Comparison of ENCODE assay signal across 18 cellular contexts in the genomic region with DNA sequence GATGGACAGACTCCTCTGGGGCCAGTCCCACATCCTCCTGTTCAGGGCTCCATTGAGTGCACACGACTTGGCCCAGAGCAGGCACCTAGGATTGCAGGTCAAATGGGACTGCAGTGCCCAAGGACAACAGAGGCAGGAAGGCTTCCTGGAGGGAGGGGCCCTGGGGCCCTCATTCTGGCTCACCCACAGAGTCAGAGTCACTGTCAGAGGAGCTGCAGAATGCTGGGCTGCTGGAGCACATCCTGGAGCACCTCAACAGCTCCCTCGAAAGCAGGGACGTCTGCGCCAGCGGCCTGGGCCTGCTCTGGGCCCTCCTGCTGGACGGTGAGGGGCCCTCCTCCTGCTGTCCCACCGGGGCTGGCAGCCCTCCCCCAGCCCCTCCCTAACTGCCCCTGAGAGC. TPM values are rescaled to one million over a fixed set of nuclear protein-coding genes. Genes with fewer than 3 reads are reported as not detected.
DNase-seq lines count a peak whose midpoint lies in the region; ATAC-seq, FAIRE-seq and TF ChIP-seq lines count a peak whose summit lies in the region.
"Had no signal": no experiment of that assay in that cellular context is flagged by ENCODE, and none has a peak within 500 bp of the region (broad histone marks: within the 10 kb centered on the region; RNA-seq: fewer than 3 reads in every experiment).

No MANE protein-coding gene starts in this region.

- FAIRE-seq in HepG2 (lab: Jason Lieb, UNC) (no peak), H54 (lab: Jason Lieb, UNC) (no peak)
- FAIRE-seq: A204.1, G401.6, GM12891, GM19239, HTR-8/SVneo had no signal

- no peak overlapping the region for H3K4ac ChIP-seq in neuronal stem cell (ENCODE audit: low read length)

- H3K36me3 Mint-ChIP-seq in T-helper 17 cell (ENCODE audit: low read depth), result peaks cover 3% of the 10 kb centered on the region
- H3K36me3 Mint-ChIP-seq: IgD-negative memory B cell had no signal

- TF ChIP-seq POLR2A in HepG2 (IDR thresholded peaks at IDR 0.05; ENCODE audit: insufficient read depth in 1 of 2, low read depth in 2 of 2, low read length in 2 of 2) (peak in 1 of 2 experiments; percentile 3; a peak in 1 of 4 replicates), right lobe of liver (IDR thresholded peaks at IDR 0.05) (no peak), H54 (IDR thresholded peaks at IDR 0.05; ENCODE audit: low read depth, low read length) (no peak)

- DNase-seq in HepG2 (ENCODE audit: low spot score) (no peak), right lobe of liver (no peak), T-helper 17 cell (no peak), neuronal stem cell (ENCODE audit: low spot score) (no peak), H54 (ENCODE audit: insufficient read length, low spot score) (no peak), globus pallidus (ENCODE audit: low spot score) (no peak)
- DNase-seq: ACHN; BE2C; C1 segment of cervical spinal cord; CD4-positive, CD25-positive, alpha-beta regulatory T cell; CD8-positive, alpha-beta memory T cell; COR-L47 had no signal

- no peak overlapping the region for H4K91ac ChIP-seq in neuronal stem cell (ENCODE audit: low read depth, low read length, poor library complexity)

- H3K27ac ChIP-seq in HepG2 (ENCODE audit: extremely low read length, insufficient read depth, low read length) (no peak overlapping the region), right lobe of liver (no peak overlapping the region), neuronal stem cell (replicated peaks; ENCODE audit: low read length) (no peak overlapping the region)

- TF ChIP-seq CTCF in HepG2 (CRISPR knock-in tag; IDR thresholded peaks at IDR 0.05) (no peak), right lobe of liver (IDR thresholded peaks at IDR 0.05) (no peak)

- BruUV-seq in HepG2 (replicated peaks; lab: Mats Ljungman, UMichigan), result no TSS peak

- peaks cover 12% of the 10 kb centered on the region for H3K4me1 ChIP-seq in HepG2 (ENCODE audit: insufficient read depth, low read length)
- H3K4me1 ChIP-seq in right lobe of liver, result peaks cover 0 to 9% (median 2%) of the 10 kb centered on the region in 4 donors
- H3K4me1 ChIP-seq in neuronal stem cell (ENCODE audit: control insufficient read depth in 2 of 2, insufficient read depth in 1 of 2, low read depth in 1 of 2, low read length in 2 of 2), result no peaks in the 10 kb centered on the region
- H3K4me1 ChIP-seq: BE2C had no signal

- H3K4me1 Mint-ChIP-seq in T-helper 17 cell, result peaks cover 7% of the 10 kb centered on the region

- H3K14ac ChIP-seq in neuronal stem cell (ENCODE audit: low read length), result no peak overlapping the region

- TF ChIP-seq RAD21 in HepG2 (CRISPR knock-in tag; IDR thresholded peaks at IDR 0.05), result no peak

- H3K27me3 Mint-ChIP-seq in T-helper 17 cell, result no peaks in the 10 kb centered on the region
- H3K27me3 Mint-ChIP-seq: CD4-positive, CD25-positive, alpha-beta regulatory T cell; CD8-positive, alpha-beta memory T cell; IgD-negative memory B cell had no signal

- no peaks in the 10 kb centered on the region for H3K79me1 ChIP-seq in neuronal stem cell (ENCODE audit: low read depth, low read length)

- H2AK5ac ChIP-seq in neuronal stem cell (ENCODE audit: low read depth, low read length), result no peak overlapping the region

- no peaks in the 10 kb centered on the region for H3K27me3 ChIP-seq in HepG2 (ENCODE audit: control insufficient read depth in 1 of 2, insufficient read depth in 2 of 2, low read length in 2 of 2)
- no peaks in the 10 kb centered on the region for H3K27me3 ChIP-seq in right lobe of liver
- no peaks in the 10 kb centered on the region for H3K27me3 ChIP-seq in neuronal stem cell (ENCODE audit: control insufficient read depth in 3 of 3, insufficient read depth in 3 of 3, low read depth in 1 of 3, low read length in 3 of 3)
- H3K27me3 ChIP-seq: BE2C had no signal

- in situ Hi-C loops in HepG2 (cut with HindIII; ENCODE audit: extremely low pct_ligation_motif_present, low pct_unique_long_range_greater_than_20kb), result no loop called here

- H3K36me3 ChIP-seq in HepG2 (replicated peaks in 1 of 2; ENCODE audit: control insufficient read depth in 1 of 2, insufficient read depth in 2 of 2, low read length in 2 of 2) (peaks cover 11 to 26% of the 10 kb centered on the region in 2 experiments; a peak in 4 of 5 replicates), right lobe of liver (peaks cover 3 to 16% (median 8%) of the 10 kb centered on the region in 4 donors), neuronal stem cell (replicated peaks in 1 of 2; ENCODE audit: control insufficient read depth in 2 of 2, insufficient read depth in 2 of 2, low read length in 2 of 2) (peaks cover 32 to 44% of the 10 kb centered on the region in 2 donors)

- H2AFZ ChIP-seq in HepG2 (ENCODE audit: low read length) (no peak overlapping the region), neuronal stem cell (ENCODE audit: low read length) (no peak overlapping the region)

- no peak overlapping the region for H3K4me3 Mint-ChIP-seq in T-helper 17 cell
- H3K4me3 Mint-ChIP-seq: CD4-positive, CD25-positive, alpha-beta regulatory T cell; IgD-negative memory B cell had no signal

- H3K27ac Mint-ChIP-seq in T-helper 17 cell, result peak overlapping the region; percentile 9
- H3K27ac Mint-ChIP-seq: IgD-negative memory B cell had no signal

- H3K23ac ChIP-seq in neuronal stem cell (ENCODE audit: low read depth, low read length, poor library complexity), result no peak overlapping the region

- H2BK12ac ChIP-seq in neuronal stem cell (ENCODE audit: low read length), result no peak overlapping the region

- POLR2A ChIA-PET in HepG2 (lab: Yijun Ruan, JAX), result interaction anchor here (1.0 kb wide), 1 partner anchor 39 kb away, joined by 4 read pairs; no protein-coding TSS in a partner anchor

- no peak overlapping the region for H2BK5ac ChIP-seq in neuronal stem cell (ENCODE audit: low read length)

- ATAC-seq in HepG2, result no peak
- no peak for ATAC-seq in right lobe of liver
- no peak for ATAC-seq in T-helper 17 cell

- H3K4me3 ChIP-seq in HepG2 (replicated peaks in 1 of 3; ENCODE audit: insufficient read depth in 1 of 3, low read depth in 2 of 3, low read length in 3 of 3) (no peak overlapping the region), right lobe of liver (no peak overlapping the region), neuronal stem cell (ENCODE audit: low read length in 2 of 2) (no peak overlapping the region)

- no CpG with 5 or more reads among the region's 7 CpGs for WGBS in HepG2 (ENCODE audit: low lambda C conversion rate)
- WGBS in right lobe of liver (ENCODE audit: insufficient coverage, low coverage, low lambda C conversion rate, missing lambda C conversion rate), result no CpG with 5 or more reads among the region's 7 CpGs
- WGBS in neuronal stem cell (ENCODE audit: extremely low coverage in 2 of 2, insufficient read length in 2 of 2, insufficient replicate concordance in 1 of 2), 2 donors, result no CpG with 5 or more reads among the region's 7 CpGs

- no peak overlapping the region for H2BK120ac ChIP-seq in neuronal stem cell (ENCODE audit: low read depth, low read length)

- H3K4me2 ChIP-seq in HepG2 (ENCODE audit: low read depth, low read length) (no peak overlapping the region), neuronal stem cell (ENCODE audit: insufficient read depth, low read length, poor library complexity, severe bottlenecking) (no peak overlapping the region)

- intact Hi-C loops in HepG2 (cut with micrococcal nuclease; ENCODE audit: unreplicated experiment), result no loop called here
- intact Hi-C loops in right lobe of liver (cut with DNase I), result loop anchor here (5.0 to 10.0 kb wide), 3 partner anchors 48 to 215 kb away; a partner anchor contains a TSS

- H4K8ac ChIP-seq in neuronal stem cell (ENCODE audit: low read depth, low read length), result no peak overlapping the region

- CTCF ChIA-PET in HepG2 (lab: Yijun Ruan, JAX; ENCODE audit: low intra/inter-chr PET ratio, low total read pairs), result interaction anchor here (1.3 kb wide), 1 partner anchor 46 kb away, joined by 3 read pairs; a partner anchor contains a TSS

- no peak overlapping the region for H2BK15ac ChIP-seq in neuronal stem cell (ENCODE audit: low read length)

- H4K20me1 ChIP-seq in HepG2 (ENCODE audit: insufficient read depth, low read length), result 0 out of 2 replicates have a peak, but pooled peaks cover 4% of the 10 kb centered on the region

- H3K9me3 ChIP-seq in HepG2 (ENCODE audit: low read length), result no peaks in the 10 kb centered on the region
- no peaks in the 10 kb centered on the region for H3K9me3 ChIP-seq in right lobe of liver
- H3K9me3 ChIP-seq in T-helper 17 cell (ENCODE audit: control insufficient read depth, low read length, poor library complexity, severe bottlenecking), result no peaks in the 10 kb centered on the region
- no peaks in the 10 kb centered on the region for H3K9me3 ChIP-seq in neuronal stem cell (replicated peaks in 1 of 2; ENCODE audit: control insufficient read depth in 2 of 2, insufficient read depth in 1 of 2, low read depth in 1 of 2, low read length in 2 of 2)
- H3K9me3 ChIP-seq: BE2C had no signal

- TF ChIP-seq EP300 in HepG2 (IDR thresholded peaks at IDR 0.05; ENCODE audit: low read depth in 2 of 2, low read length in 2 of 2) (no peak), HepG2 (CRISPR knock-in tag; IDR thresholded peaks at IDR 0.05; ENCODE audit: borderline replicate concordance) (no peak)

- no peak overlapping the region for H3K18ac ChIP-seq in neuronal stem cell (ENCODE audit: low read length)

- H3K79me2 ChIP-seq in HepG2 (ENCODE audit: insufficient read depth, low read length), result no peaks in the 10 kb centered on the region

- H3K9ac ChIP-seq in HepG2 (ENCODE audit: insufficient read depth, low read depth, low read length) (no peak overlapping the region), neuronal stem cell (ENCODE audit: low read depth, low read length, poor library complexity) (peak overlapping the region; percentile 30)

RNA-seq across cellular contexts. Expression of a gene that starts 15.1 kb away (rescaled TPM):
- total RNA-seq in HepG2 (2016; rRNA removed; fragmentation: Illumina TruSeq; extraction: Trizol), result 30.4 and 32.9 TPM in 2 replicates
- 13.1 and 13.7 TPM in 2 replicates for total RNA-seq in HepG2 (2016; cell fraction: cytosol; rRNA removed; fragmentation: Illumina TruSeq; extraction: Trizol; ENCODE audit: low read depth)
- total RNA-seq in HepG2 (2016; cell fraction: insoluble cytoplasmic fraction; rRNA removed; fragmentation: Illumina TruSeq; extraction: Trizol), result 30.5 and 30.8 TPM in 2 replicates
- 26.1 and 26.5 TPM in 2 replicates for total RNA-seq in HepG2 (2016; cell fraction: membrane; rRNA removed; fragmentation: Illumina TruSeq; extraction: Trizol)
- 13.7 and 15.5 TPM in 2 replicates for total RNA-seq in HepG2 (2016; cell fraction: nucleus; rRNA removed; fragmentation: Illumina TruSeq; extraction: Trizol)
- 18.5 and 20.2 TPM in 2 replicates for polyA plus RNA-seq in HepG2 (2011; rRNA removed)
- polyA plus RNA-seq in HepG2 (2011; cell fraction: cytosol; rRNA removed), result 20.6 and 24.2 TPM in 2 replicates
- polyA plus RNA-seq in HepG2 (2011; cell fraction: nucleus; rRNA removed), result 13.1 and 13.9 TPM in 2 replicates
- 18.4 and 20.8 TPM in 2 replicates for polyA plus RNA-seq in HepG2 (2012)
- 13.2 and 14.9 TPM in 2 replicates for polyA plus RNA-seq in HepG2 (2016; cell fraction: cytosol; fragmentation: Illumina TruSeq; extraction: Trizol; ENCODE audit: low read depth)
- polyA plus RNA-seq in HepG2 (2016; cell fraction: insoluble cytoplasmic fraction; fragmentation: Illumina TruSeq; extraction: Trizol; ENCODE audit: low read depth), result 40.1 and 41.2 TPM in 2 replicates
- polyA plus RNA-seq in HepG2 (2016; cell fraction: membrane; fragmentation: Illumina TruSeq; extraction: Trizol; ENCODE audit: low read depth), result 23.2 and 24.3 TPM in 2 replicates
- polyA plus RNA-seq in HepG2 (2016; cell fraction: nucleus; fragmentation: Illumina TruSeq; extraction: Trizol; ENCODE audit: insufficient read depth, low read depth), result 25.0 and 27.5 TPM in 2 replicates
- polyA minus RNA-seq in HepG2 (2011; rRNA and poly(A)+ RNA removed; ENCODE audit: low replicate concordance), result 29.1 and 46.3 TPM in 2 replicates
- 14.4 and 15.3 TPM in 2 replicates for polyA minus RNA-seq in HepG2 (2011; cell fraction: cytosol; rRNA and poly(A)+ RNA removed)
- polyA minus RNA-seq in HepG2 (2011; cell fraction: nucleus; rRNA and poly(A)+ RNA removed), result 16.2 TPM in 2 replicates
- 10 to 100 TPM in 5 of 6 experiments, 1 to 10 TPM in 1; 9.5 to 19.9 (median 12.0) TPM for total RNA-seq in right lobe of liver
- total RNA-seq in T-helper 17 cell, result 10 to 100 TPM; 17.0 to 23.4 TPM
- 29.0 TPM for polyA plus RNA-seq in neuronal stem cell (2013, experiment 1 of 2)
- 28.1 TPM for polyA plus RNA-seq in neuronal stem cell (2013, experiment 2 of 2)

RNA-seq across cellular contexts. Expression of a gene that starts 19.5 kb away (rescaled TPM):
- 0.69 and 0.91 TPM in 2 replicates for total RNA-seq in HepG2 (2016; rRNA removed; fragmentation: Illumina TruSeq; extraction: Trizol)
- 0.26 and 0.30 TPM in 2 replicates for total RNA-seq in HepG2 (2016; cell fraction: cytosol; rRNA removed; fragmentation: Illumina TruSeq; extraction: Trizol; ENCODE audit: low read depth)
- total RNA-seq in HepG2 (2016; cell fraction: insoluble cytoplasmic fraction; rRNA removed; fragmentation: Illumina TruSeq; extraction: Trizol), result 0.22 and 0.91 TPM in 2 replicates
- total RNA-seq in HepG2 (2016; cell fraction: membrane; rRNA removed; fragmentation: Illumina TruSeq; extraction: Trizol), result 0.21 and 0.37 TPM in 2 replicates
- total RNA-seq in HepG2 (2016; cell fraction: nucleus; rRNA removed; fragmentation: Illumina TruSeq; extraction: Trizol), result 0.78 and 1.4 TPM in 2 replicates
- 4.5 and 5.0 TPM in 2 replicates for polyA plus RNA-seq in HepG2 (2011; rRNA removed)
- polyA plus RNA-seq in HepG2 (2011; cell fraction: cytosol; rRNA removed), result 1.2 and 2.2 TPM in 2 replicates
- polyA plus RNA-seq in HepG2 (2011; cell fraction: nucleus; rRNA removed), result 35.9 and 63.7 TPM in 2 replicates
- polyA plus RNA-seq in HepG2 (2012), result 1.4 and 2.0 TPM in 2 replicates
- 0.12 and 0.16 TPM in 2 replicates for polyA plus RNA-seq in HepG2 (2016; cell fraction: cytosol; fragmentation: Illumina TruSeq; extraction: Trizol; ENCODE audit: low read depth)
- 0.48 and 0.73 TPM in 2 replicates for polyA plus RNA-seq in HepG2 (2016; cell fraction: insoluble cytoplasmic fraction; fragmentation: Illumina TruSeq; extraction: Trizol; ENCODE audit: low read depth)
- polyA plus RNA-seq in HepG2 (2016; cell fraction: membrane; fragmentation: Illumina TruSeq; extraction: Trizol; ENCODE audit: low read depth), result 0.14 and 0.23 TPM in 2 replicates
- 4.6 TPM in 2 replicates for polyA plus RNA-seq in HepG2 (2016; cell fraction: nucleus; fragmentation: Illumina TruSeq; extraction: Trizol; ENCODE audit: insufficient read depth, low read depth)
- polyA minus RNA-seq in HepG2 (2011; rRNA and poly(A)+ RNA removed; ENCODE audit: low replicate concordance), result 0.75 and 1.4 TPM in 2 replicates
- polyA minus RNA-seq in HepG2 (2011; cell fraction: cytosol; rRNA and poly(A)+ RNA removed), result 0.30 and 0.62 TPM in 2 replicates
- 2.4 and 3.1 TPM in 2 replicates for polyA minus RNA-seq in HepG2 (2011; cell fraction: nucleus; rRNA and poly(A)+ RNA removed)
- total RNA-seq in right lobe of liver, result 10 to 100 TPM in 3 of 6 experiments, 1 to 10 TPM in 3; 8.1 to 27.7 (median 11.3) TPM
- total RNA-seq in T-helper 17 cell, result 1 to 10 TPM; 1.1 to 1.9 TPM
- 4.0 TPM for polyA plus RNA-seq in neuronal stem cell (2013, experiment 1 of 2)
- polyA plus RNA-seq in neuronal stem cell (2013, experiment 2 of 2), result 3.9 TPM

RNA-seq across cellular contexts. Expression of a gene that starts 26.5 kb away (rescaled TPM):
- 1.1 and 2.2 TPM in 2 replicates for total RNA-seq in HepG2 (2016; rRNA removed; fragmentation: Illumina TruSeq; extraction: Trizol)
- 3.2 and 4.6 TPM in 2 replicates for total RNA-seq in HepG2 (2016; cell fraction: cytosol; rRNA removed; fragmentation: Illumina TruSeq; extraction: Trizol; ENCODE audit: low read depth)
- total RNA-seq in HepG2 (2016; cell fraction: insoluble cytoplasmic fraction; rRNA removed; fragmentation: Illumina TruSeq; extraction: Trizol), result 1.6 TPM in 2 replicates
- total RNA-seq in HepG2 (2016; cell fraction: membrane; rRNA removed; fragmentation: Illumina TruSeq; extraction: Trizol), result 3.7 and 4.8 TPM in 2 replicates
- total RNA-seq in HepG2 (2016; cell fraction: nucleus; rRNA removed; fragmentation: Illumina TruSeq; extraction: Trizol), result 0.53 and 0.75 TPM in 2 replicates
- 1.5 and 3.8 TPM in 2 replicates for polyA plus RNA-seq in HepG2 (2011; rRNA removed)
- polyA plus RNA-seq in HepG2 (2011; cell fraction: cytosol; rRNA removed), result 2.0 and 2.7 TPM in 2 replicates
- 0.87 and 3.7 TPM in 2 replicates for polyA plus RNA-seq in HepG2 (2011; cell fraction: nucleus; rRNA removed)
- 3.1 and 4.8 TPM in 2 replicates for polyA plus RNA-seq in HepG2 (2012)
- 4.2 and 4.8 TPM in 2 replicates for polyA plus RNA-seq in HepG2 (2016; cell fraction: cytosol; fragmentation: Illumina TruSeq; extraction: Trizol; ENCODE audit: low read depth)
- 1.5 and 2.2 TPM in 2 replicates for polyA plus RNA-seq in HepG2 (2016; cell fraction: insoluble cytoplasmic fraction; fragmentation: Illumina TruSeq; extraction: Trizol; ENCODE audit: low read depth)
- 3.8 and 5.3 TPM in 2 replicates for polyA plus RNA-seq in HepG2 (2016; cell fraction: membrane; fragmentation: Illumina TruSeq; extraction: Trizol; ENCODE audit: low read depth)
- polyA plus RNA-seq in HepG2 (2016; cell fraction: nucleus; fragmentation: Illumina TruSeq; extraction: Trizol; ENCODE audit: insufficient read depth, low read depth), result 1.2 and 2.1 TPM in 2 replicates
- polyA minus RNA-seq in HepG2 (2011; rRNA and poly(A)+ RNA removed; ENCODE audit: low replicate concordance), result 0.56 and 1.5 TPM in 2 replicates
- polyA minus RNA-seq in HepG2 (2011; cell fraction: cytosol; rRNA and poly(A)+ RNA removed), result 0.59 TPM in 1 of 2 replicates, not detected in the other
- 0.77 and 1.1 TPM in 2 replicates for polyA minus RNA-seq in HepG2 (2011; cell fraction: nucleus; rRNA and poly(A)+ RNA removed)
- total RNA-seq in right lobe of liver, result 1 to 10 TPM in 2 of 6 experiments, under 1 TPM in 3, not detected in 1; 0.43 to 2.6 (median 0.81) TPM
- under 1 TPM; 0.72 to 0.81 TPM for total RNA-seq in T-helper 17 cell
- polyA plus RNA-seq in neuronal stem cell (2013, experiment 1 of 2), result 1.9 TPM
- 1.6 TPM for polyA plus RNA-seq in neuronal stem cell (2013, experiment 2 of 2)

RNA-seq across cellular contexts. Expression of a gene that starts 26.8 kb away (rescaled TPM):
- total RNA-seq in HepG2 (2016; rRNA removed; fragmentation: Illumina TruSeq; extraction: Trizol) (135 and 265 TPM in 2 replicates), right lobe of liver (100 to 1,000 TPM; 181 to 243 (median 213) TPM), T-helper 17 cell (100 to 1,000 TPM; 116 to 124 TPM)
- total RNA-seq in HepG2 (2016; cell fraction: cytosol; rRNA removed; fragmentation: Illumina TruSeq; extraction: Trizol; ENCODE audit: low read depth), result 32.2 and 32.9 TPM in 2 replicates
- 115 and 269 TPM in 2 replicates for total RNA-seq in HepG2 (2016; cell fraction: insoluble cytoplasmic fraction; rRNA removed; fragmentation: Illumina TruSeq; extraction: Trizol)
- 110 and 114 TPM in 2 replicates for total RNA-seq in HepG2 (2016; cell fraction: membrane; rRNA removed; fragmentation: Illumina TruSeq; extraction: Trizol)
- total RNA-seq in HepG2 (2016; cell fraction: nucleus; rRNA removed; fragmentation: Illumina TruSeq; extraction: Trizol), result 228 and 275 TPM in 2 replicates
- 220 and 224 TPM in 2 replicates for polyA plus RNA-seq in HepG2 (2011; rRNA removed)
- polyA plus RNA-seq in HepG2 (2011; cell fraction: cytosol; rRNA removed), result 264 and 277 TPM in 2 replicates
- 180 and 191 TPM in 2 replicates for polyA plus RNA-seq in HepG2 (2011; cell fraction: nucleus; rRNA removed)
- polyA plus RNA-seq in HepG2 (2012), result 188 and 224 TPM in 2 replicates
- 32.1 and 37.0 TPM in 2 replicates for polyA plus RNA-seq in HepG2 (2016; cell fraction: cytosol; fragmentation: Illumina TruSeq; extraction: Trizol; ENCODE audit: low read depth)
- polyA plus RNA-seq in HepG2 (2016; cell fraction: insoluble cytoplasmic fraction; fragmentation: Illumina TruSeq; extraction: Trizol; ENCODE audit: low read depth), result 124 and 145 TPM in 2 replicates
- 76.2 and 78.0 TPM in 2 replicates for polyA plus RNA-seq in HepG2 (2016; cell fraction: membrane; fragmentation: Illumina TruSeq; extraction: Trizol; ENCODE audit: low read depth)
- polyA plus RNA-seq in HepG2 (2016; cell fraction: nucleus; fragmentation: Illumina TruSeq; extraction: Trizol; ENCODE audit: insufficient read depth, low read depth), result 397 and 400 TPM in 2 replicates
- polyA minus RNA-seq in HepG2 (2011; rRNA and poly(A)+ RNA removed; ENCODE audit: low replicate concordance), result 375 and 710 TPM in 2 replicates
- 173 and 200 TPM in 2 replicates for polyA minus RNA-seq in HepG2 (2011; cell fraction: cytosol; rRNA and poly(A)+ RNA removed)
- polyA minus RNA-seq in HepG2 (2011; cell fraction: nucleus; rRNA and poly(A)+ RNA removed), result 72.5 and 84.8 TPM in 2 replicates
- 107 TPM for polyA plus RNA-seq in neuronal stem cell (2013, experiment 1 of 2)
- polyA plus RNA-seq in neuronal stem cell (2013, experiment 2 of 2), result 106 TPM

RNA-seq across cellular contexts. Expression of a gene that starts 46.3 kb away (rescaled TPM):
- total RNA-seq in HepG2 (2016; rRNA removed; fragmentation: Illumina TruSeq; extraction: Trizol) (10.3 and 13.6 TPM in 2 replicates), right lobe of liver (10 to 100 TPM in 2 of 6 experiments, 1 to 10 TPM in 4; 6.3 to 16.9 (median 8.2) TPM), T-helper 17 cell (10 to 100 TPM; 14.1 to 16.0 TPM)
- 10.3 and 15.8 TPM in 2 replicates for total RNA-seq in HepG2 (2016; cell fraction: cytosol; rRNA removed; fragmentation: Illumina TruSeq; extraction: Trizol; ENCODE audit: low read depth)
- total RNA-seq in HepG2 (2016; cell fraction: insoluble cytoplasmic fraction; rRNA removed; fragmentation: Illumina TruSeq; extraction: Trizol), result 12.0 and 12.6 TPM in 2 replicates
- total RNA-seq in HepG2 (2016; cell fraction: membrane; rRNA removed; fragmentation: Illumina TruSeq; extraction: Trizol), result 10.0 and 13.9 TPM in 2 replicates
- 4.1 and 4.4 TPM in 2 replicates for total RNA-seq in HepG2 (2016; cell fraction: nucleus; rRNA removed; fragmentation: Illumina TruSeq; extraction: Trizol)
- 6.1 and 6.3 TPM in 2 replicates for polyA plus RNA-seq in HepG2 (2011; rRNA removed)
- 6.8 and 9.7 TPM in 2 replicates for polyA plus RNA-seq in HepG2 (2011; cell fraction: cytosol; rRNA removed)
- polyA plus RNA-seq in HepG2 (2011; cell fraction: nucleus; rRNA removed), result 6.6 and 8.7 TPM in 2 replicates
- 6.8 and 8.6 TPM in 2 replicates for polyA plus RNA-seq in HepG2 (2012)
- 14.4 and 20.2 TPM in 2 replicates for polyA plus RNA-seq in HepG2 (2016; cell fraction: cytosol; fragmentation: Illumina TruSeq; extraction: Trizol; ENCODE audit: low read depth)
- polyA plus RNA-seq in HepG2 (2016; cell fraction: insoluble cytoplasmic fraction; fragmentation: Illumina TruSeq; extraction: Trizol; ENCODE audit: low read depth), result 19.8 and 21.6 TPM in 2 replicates
- polyA plus RNA-seq in HepG2 (2016; cell fraction: membrane; fragmentation: Illumina TruSeq; extraction: Trizol; ENCODE audit: low read depth), result 12.6 and 15.8 TPM in 2 replicates
- polyA plus RNA-seq in HepG2 (2016; cell fraction: nucleus; fragmentation: Illumina TruSeq; extraction: Trizol; ENCODE audit: insufficient read depth, low read depth), result 11.3 and 11.9 TPM in 2 replicates
- polyA minus RNA-seq in HepG2 (2011; rRNA and poly(A)+ RNA removed; ENCODE audit: low replicate concordance), result 3.5 and 24.4 TPM in 2 replicates
- polyA minus RNA-seq in HepG2 (2011; cell fraction: cytosol; rRNA and poly(A)+ RNA removed), result 2.3 and 5.0 TPM in 2 replicates
- 1.6 and 2.3 TPM in 2 replicates for polyA minus RNA-seq in HepG2 (2011; cell fraction: nucleus; rRNA and poly(A)+ RNA removed)
- polyA plus RNA-seq in neuronal stem cell (2013, experiment 1 of 2), result 22.0 TPM
- 22.0 TPM for polyA plus RNA-seq in neuronal stem cell (2013, experiment 2 of 2)
